In genomic region chr5:6950872-6951271, GRCh38 we compare ENCODE assay signal across 21 cellular contexts.
"Had no signal": no experiment of that assay in that cellular context is flagged by ENCODE, and none has a peak within 500 bp of the region (broad histone marks: within the 10 kb centered on the region; RNA-seq: fewer than 3 reads in every experiment).

No MANE protein-coding gene starts in this region.

- H2AFZ ChIP-seq: hepatocyte had no signal

- H3K4me3 ChIP-seq: hepatocyte, left ventricle myocardium inferior, pancreas, psoas muscle, right atrium auricular region, skin epidermis, stomach, suprapubic skin, tibial nerve had no signal

- H3K79me2 ChIP-seq: hepatocyte had no signal

- ATAC-seq: activated CD8-positive, alpha-beta memory T cell treated with anti-CD3 and anti-CD28 coated beads, Interleukin-2, amount 10 ng/mL, durations not matched to agents 7 days and 5 days; natural killer cell treated with Interleukin-12 subunit alpha and Interleukin-12 subunit beta and Interleukin-15 and Interleukin-18, amount 100 ng/mL, for 72 hours; psoas muscle; T-helper 17 cell had no signal

- H3K9me3 ChIP-seq: left ventricle myocardium inferior, neutrophil, pancreas, psoas muscle, right atrium auricular region, stomach, suprapubic skin, tibial nerve had no signal

- H3K4me1 ChIP-seq: left ventricle myocardium inferior, pancreas, psoas muscle, right atrium auricular region, stomach, suprapubic skin, tibial nerve had no signal

- H3K4me2 ChIP-seq: hepatocyte had no signal

- H3K27me3 ChIP-seq: hepatocyte, neutrophil, pancreas, right atrium auricular region, stomach, tibial nerve had no signal

- H3K27ac ChIP-seq: hepatocyte, left ventricle myocardium inferior, neutrophil, pancreas, psoas muscle, right atrium auricular region, skin epidermis, stomach, suprapubic skin, tibial nerve had no signal

- DNase-seq: activated CD4-positive, alpha-beta T cell treated with anti-CD3 and anti-CD28 coated beads, Interleukin-2, amount 10 ng/mL, durations not matched to agents 7 days and 5 days; activated CD8-positive, alpha-beta memory T cell treated with anti-CD3 and anti-CD28 coated beads, Interleukin-2, amount 10 ng/mL, durations not matched to agents 7 days and 5 days; activated effector memory CD4-positive, alpha-beta T cell treated with anti-CD3 and anti-CD28 coated beads, Interleukin-2, amount 50 U/mL, for 16 hours; activated naive CD4-positive, alpha-beta T cell treated with anti-CD3 and anti-CD28 coated beads, Interleukin-2, amount 10 ng/mL, durations not matched to agents 7 days and 5 days; activated T-cell treated with anti-CD3 and anti-CD28 coated beads for 4 hours; effector memory CD4-positive, alpha-beta T cell; glutamatergic neuron; left ventricle myocardium inferior; midbrain; pancreas; psoas muscle; stimulated activated CD4-positive, alpha-beta T cell treated with anti-CD3 and anti-CD28 coated beads, Interleukin-1b, Interleukin-23, amount 100 ng/mL, for 48 hours; stomach; T-helper 17 cell had no signal

- H3K36me3 ChIP-seq: left ventricle myocardium inferior, neutrophil, pancreas, right atrium auricular region, stomach, suprapubic skin, tibial nerve had no signal
